Comparison of ENCODE assay signal across 11 cellular contexts in the genomic region with DNA sequence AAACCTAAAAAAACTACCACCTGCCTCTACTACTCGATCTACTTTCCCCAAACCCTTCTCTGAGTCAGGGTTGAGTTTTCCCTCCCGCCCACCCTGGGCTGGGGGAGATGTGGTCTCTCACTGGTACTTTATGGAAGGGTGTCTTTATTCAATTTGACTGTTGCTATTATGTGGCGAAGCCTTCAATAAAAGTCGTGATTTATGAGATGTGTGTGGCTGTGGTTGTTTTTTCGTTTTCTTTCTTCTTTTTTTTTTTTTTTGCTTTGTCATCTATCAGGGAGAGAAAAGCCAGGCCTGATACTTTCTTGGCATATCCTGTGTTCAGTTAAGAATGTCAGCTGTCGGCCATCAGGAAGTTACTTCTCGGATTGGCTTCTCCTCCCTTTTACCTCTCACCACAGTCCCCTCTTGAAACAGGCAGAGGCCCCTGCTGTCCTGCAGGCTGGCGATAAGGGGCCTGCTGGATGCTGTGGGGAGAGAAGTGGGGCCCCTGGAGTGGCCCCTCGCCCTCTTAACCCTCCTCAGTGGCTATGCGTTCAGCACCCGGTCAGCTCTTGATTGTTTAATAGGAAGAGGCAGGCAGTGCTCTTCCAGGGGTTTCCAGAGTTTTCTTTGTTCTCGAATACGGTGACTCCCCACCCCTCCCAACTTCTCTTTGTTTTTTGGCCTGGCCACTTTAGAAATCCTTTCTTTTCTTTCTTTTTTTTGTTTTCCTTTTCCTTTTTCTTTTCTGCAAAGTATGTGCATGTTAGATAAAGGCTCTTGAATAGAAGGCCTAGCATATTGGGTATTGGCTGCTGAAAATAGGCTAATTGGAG.
A peak's percentile ranks its signal among the peaks of the same experiment; 100 is the strongest.
DNase-seq lines count a peak whose midpoint lies in the region; ATAC-seq and TF ChIP-seq lines count a peak whose summit lies in the region.
"Had no signal": no experiment of that assay in that cellular context is flagged by ENCODE, and none has a peak within 500 bp of the region (broad histone marks: within the 10 kb centered on the region; RNA-seq: fewer than 3 reads in every experiment).

No MANE protein-coding gene starts in this region.

- peaks cover 5% of the 10 kb centered on the region for H3K9me3 Mint-ChIP-seq in T-helper 2 cell treated with Interferon-gamma antibody and Interleukin-4, amounts not matched to agents 5 μg/mL and 100 μg/mL, for 36 hours
- H3K9me3 Mint-ChIP-seq in activated B cell treated with CpG ODN at 0.5 μM for 24 hours = peaks cover 6% of the 10 kb centered on the region

- no peak for TF ChIP-seq POLR2A in spleen (IDR thresholded peaks at IDR 0.05)

- no peaks in the 10 kb centered on the region for H3K27me3 Mint-ChIP-seq in T-helper 2 cell treated with Interferon-gamma antibody and Interleukin-4, amounts not matched to agents 5 μg/mL and 100 μg/mL, for 36 hours (ENCODE audit: low read depth)
- H3K27me3 Mint-ChIP-seq in activated B cell treated with CpG ODN at 0.5 μM for 24 hours = no peaks in the 10 kb centered on the region

- no peak for DNase-seq in T-helper 2 cell treated with Interferon-gamma antibody and Interleukin-4, amounts not matched to agents 5 μg/mL and 100 μg/mL, for 36 hours (ENCODE audit: low spot score)
- DNase-seq in T-helper 2 cell = no peak
- DNase-seq in activated B cell treated with CpG ODN at 0.5 μM for 24 hours = no peak
- DNase-seq in left ventricle myocardium inferior = no peak
- DNase-seq in spleen = no peak
- no peak for DNase-seq in Ammon's horn (ENCODE audit: low spot score)
- no peak for DNase-seq in germinal center (ENCODE audit: low spot score)
- DNase-seq: NCI-H2081 treated with DMSO at 0.1 percent for 48 hours, right lobe of liver had no signal

- TF ChIP-seq CTCF in activated B cell treated with CpG ODN at 0.5 μM for 24 hours (IDR thresholded peaks at IDR 0.05) = no peak
- TF ChIP-seq CTCF in left ventricle myocardium inferior (IDR thresholded peaks at IDR 0.05; ENCODE audit: borderline replicate concordance) = no peak
- TF ChIP-seq CTCF in spleen (IDR thresholded peaks at IDR 0.05 in 8 of 11, conservative IDR thresholded peaks at IDR 0.05 in 3 of 11) = no peak

- no peak overlapping the region for H3K4me3 Mint-ChIP-seq in T-helper 2 cell treated with Interferon-gamma antibody and Interleukin-4, amounts not matched to agents 5 μg/mL and 100 μg/mL, for 36 hours
- no peak overlapping the region for H3K4me3 Mint-ChIP-seq in activated B cell treated with CpG ODN at 0.5 μM for 24 hours

- WGBS in spleen, 5 donors = 27 to 35% (median 28%) methylated on average over 13 of the region's 13 CpGs

- H3K9me3 ChIP-seq in left ventricle myocardium inferior (replicated peaks) (peaks cover 8% of the 10 kb centered on the region), spleen (peaks cover 0 to 12% (median 7%) of the 10 kb centered on the region in 8 donors)
- H3K9me3 ChIP-seq: right lobe of liver, upper lobe of left lung had no signal

- H3K36me3 ChIP-seq in left ventricle myocardium inferior (no peaks in the 10 kb centered on the region), spleen (peaks cover 0 to 13% (median 0%) of the 10 kb centered on the region in 6 donors)
- H3K36me3 ChIP-seq: right lobe of liver, upper lobe of left lung had no signal

- no peaks in the 10 kb centered on the region for H3K27me3 ChIP-seq in left ventricle myocardium inferior (ENCODE audit: low read depth)
- no peaks in the 10 kb centered on the region for H3K27me3 ChIP-seq in spleen (replicated peaks in 1 of 7)
- H3K27me3 ChIP-seq: right lobe of liver, upper lobe of left lung had no signal

- CTCF ChIA-PET in activated B cell treated with CpG ODN at 0.5 μM for 24 hours (lab: Charles Lee) = no interaction called here

- no peak overlapping the region for H3K4me3 ChIP-seq in left ventricle myocardium inferior
- H3K4me3 ChIP-seq in spleen = no peak overlapping the region
- H3K4me3 ChIP-seq: right lobe of liver, upper lobe of left lung had no signal

- H3K4me1 ChIP-seq in left ventricle myocardium inferior (peaks cover 57% of the 10 kb centered on the region), spleen (peaks cover 0 to 28% (median 13%) of the 10 kb centered on the region in 6 donors)

- H3K4me1 Mint-ChIP-seq in T-helper 2 cell treated with Interferon-gamma antibody and Interleukin-4, amounts not matched to agents 5 μg/mL and 100 μg/mL, for 36 hours (ENCODE audit: low read depth) = peaks cover 17% of the 10 kb centered on the region
- H3K4me1 Mint-ChIP-seq in activated B cell treated with CpG ODN at 0.5 μM for 24 hours = peaks cover 13% of the 10 kb centered on the region

- intact Hi-C loops in activated B cell treated with CpG ODN at 0.5 μM for 24 hours (cut with micrococcal nuclease) = no loop called here
- intact Hi-C loops in left ventricle myocardium inferior (cut with micrococcal nuclease) = no loop called here
- intact Hi-C loops in spleen (cut with DNase I; ENCODE audit: low total_unique reads) = no loop called here

- H3K27ac ChIP-seq in left ventricle myocardium inferior (replicated peaks) (peak overlapping the region; percentile 80), spleen (peak overlapping the region in 7 of 8 donors; percentile 3 to 66 (median 58))

- ATAC-seq in activated B cell treated with CpG ODN at 0.5 μM for 24 hours (ENCODE audit: low read depth) (no peak), HG03025 (IDR thresholded peaks at IDR 0.05; ENCODE audit: low FRiP score, unreplicated experiment) (no peak)
- ATAC-seq: right lobe of liver had no signal

- POLR2A ChIA-PET in activated B cell treated with CpG ODN at 0.5 μM for 24 hours (lab: Charles Lee) = no interaction called here

- H3K27ac Mint-ChIP-seq in T-helper 2 cell treated with Interferon-gamma antibody and Interleukin-4, amounts not matched to agents 5 μg/mL and 100 μg/mL, for 36 hours = peak overlapping the region; percentile 24
- H3K27ac Mint-ChIP-seq in activated B cell treated with CpG ODN at 0.5 μM for 24 hours = peak overlapping the region; percentile 51

- H3K36me3 Mint-ChIP-seq in T-helper 2 cell treated with Interferon-gamma antibody and Interleukin-4, amounts not matched to agents 5 μg/mL and 100 μg/mL, for 36 hours (ENCODE audit: low read depth) = peaks cover 16% of the 10 kb centered on the region
- H3K36me3 Mint-ChIP-seq in activated B cell treated with CpG ODN at 0.5 μM for 24 hours (ENCODE audit: low read depth) = peaks cover 16% of the 10 kb centered on the region
